Comparison of ENCODE assay signal across 1 cellular context in genomic region chr9:94827584-94828304, GRCh38.
A peak's percentile ranks its signal among the peaks of the same experiment; 100 is the strongest.
TF ChIP-seq lines count a peak whose summit lies in the region.

No MANE protein-coding gene starts in this region.

TF ChIP-seq in HepG2, 621 proteins besides CTCF, POLR2A, EP300 and RAD21 (continued from another document and continues in another):
- TF ChIP-seq HNRNPL (IDR thresholded peaks at IDR 0.05; ENCODE audit: low read depth, low read length) (0 out of 2 replicates have a peak, but pooled peaks have one; percentile 27), ZNF331 (CRISPR knock-in tag; IDR thresholded peaks at IDR 0.05) (peak; percentile 69), ZNF660 (CRISPR knock-in tag; IDR thresholded peaks at IDR 0.05; ENCODE audit: borderline replicate concordance, low read depth) (no peak), CENPT (CRISPR knock-in tag; IDR thresholded peaks at IDR 0.05; ENCODE audit: low read depth) (no peak), ZBTB3 (CRISPR knock-in tag; IDR thresholded peaks at IDR 0.05; ENCODE audit: borderline replicate concordance, low read depth) (no peak), ZNF607 (CRISPR knock-in tag; IDR thresholded peaks at IDR 0.05; ENCODE audit: borderline replicate concordance) (no peak), GPN1 (CRISPR knock-in tag; IDR thresholded peaks at IDR 0.05; ENCODE audit: borderline replicate concordance) (no peak), NR1H2 (CRISPR knock-in tag; IDR thresholded peaks at IDR 0.05; ENCODE audit: borderline replicate concordance, low read depth) (no peak), PREB (CRISPR knock-in tag; IDR thresholded peaks at IDR 0.05) (no peak), ZNF557 (CRISPR knock-in tag; IDR thresholded peaks at IDR 0.05) (no peak), SOX13 (IDR thresholded peaks at IDR 0.05) (peak; percentile 78), SOX13 (CRISPR knock-in tag; conservative IDR thresholded peaks at IDR 0.05 in 1 of 2, IDR thresholded peaks at IDR 0.05 in 1 of 2) (peak in 1 of 2 experiments; percentile 87; a peak in 2 of 4 replicates), HCFC1 (IDR thresholded peaks at IDR 0.05; ENCODE audit: low read depth, low read length) (no peak), EEA1 (CRISPR knock-in tag; IDR thresholded peaks at IDR 0.05; ENCODE audit: borderline replicate concordance) (no peak), ZNF678 (CRISPR knock-in tag; IDR thresholded peaks at IDR 0.05) (no peak), ZSCAN20 (CRISPR knock-in tag; IDR thresholded peaks at IDR 0.05; ENCODE audit: borderline replicate concordance) (peak; percentile 94; the same call in 1 of the 2 replicates), FOXP4 (CRISPR knock-in tag; IDR thresholded peaks at IDR 0.05) (peak; percentile 57; the same call in 1 of the 2 replicates), ZFP62 (CRISPR knock-in tag; IDR thresholded peaks at IDR 0.05) (no peak), IRX3 (CRISPR knock-in tag; IDR thresholded peaks at IDR 0.05; ENCODE audit: borderline replicate concordance, low read depth) (no peak), THAP11 (CRISPR knock-in tag; IDR thresholded peaks at IDR 0.05) (peak; percentile 63), XRCC5 (optimal IDR thresholded peaks at IDR 0.05; ENCODE audit: low read length) (peak; percentile 59), ZNF138 (CRISPR knock-in tag; IDR thresholded peaks at IDR 0.05; ENCODE audit: low read depth) (no peak), RORA (CRISPR knock-in tag; IDR thresholded peaks at IDR 0.05) (no peak), ZBTB26 (CRISPR knock-in tag; IDR thresholded peaks at IDR 0.05; ENCODE audit: borderline replicate concordance) (no peak), MNT (IDR thresholded peaks at IDR 0.05) (no peak), ZNF772 (CRISPR knock-in tag; IDR thresholded peaks at IDR 0.05) (no peak), NFIB (CRISPR knock-in tag; IDR thresholded peaks at IDR 0.05; ENCODE audit: borderline replicate concordance) (no peak), REST (IDR thresholded peaks at IDR 0.05; ENCODE audit: borderline replicate concordance in 1 of 2, low read depth in 1 of 2, low read length in 2 of 2) (peak in 1 of 2 experiments; percentile 70; a peak in 2 of 4 replicates), ZNF143 (CRISPR knock-in tag; IDR thresholded peaks at IDR 0.05) (no peak), SMARCE1 (IDR thresholded peaks at IDR 0.05; ENCODE audit: borderline replicate concordance) (no peak), E2F1 (CRISPR knock-in tag; IDR thresholded peaks at IDR 0.05) (0 out of 2 replicates have a peak, but pooled peaks have one; percentile 19), PRMT3 (CRISPR knock-in tag; IDR thresholded peaks at IDR 0.05; ENCODE audit: borderline replicate concordance, low read depth) (no peak), THAP8 (CRISPR knock-in tag; IDR thresholded peaks at IDR 0.05; ENCODE audit: borderline replicate concordance) (no peak), PBX3 (CRISPR knock-in tag; IDR thresholded peaks at IDR 0.05; ENCODE audit: borderline replicate concordance) (no peak), SETDB1 (CRISPR knock-in tag; IDR thresholded peaks at IDR 0.05; ENCODE audit: borderline replicate concordance) (no peak), EHMT2 (IDR thresholded peaks at IDR 0.05; ENCODE audit: borderline replicate concordance, low read depth, low read length) (no peak; the same call in 1 of the 2 replicates), ZNF549 (CRISPR knock-in tag; IDR thresholded peaks at IDR 0.05) (no peak), SRSF9 (IDR thresholded peaks at IDR 0.05; ENCODE audit: borderline replicate concordance, insufficient read depth, low read depth, low read length, poor library complexity, severe bottlenecking) (no peak), ZNF784 (CRISPR knock-in tag; IDR thresholded peaks at IDR 0.05; ENCODE audit: borderline replicate concordance) (no peak), MLLT10 (CRISPR knock-in tag; IDR thresholded peaks at IDR 0.05) (no peak), MTERF4 (CRISPR knock-in tag; IDR thresholded peaks at IDR 0.05) (no peak), ZNF101 (CRISPR knock-in tag; IDR thresholded peaks at IDR 0.05; ENCODE audit: borderline replicate concordance, low read depth) (no peak), KLF9 (CRISPR knock-in tag; IDR thresholded peaks at IDR 0.05; ENCODE audit: low read depth) (no peak)
